Comparison of ENCODE assay signal across 8 cellular contexts in the genomic region with DNA sequence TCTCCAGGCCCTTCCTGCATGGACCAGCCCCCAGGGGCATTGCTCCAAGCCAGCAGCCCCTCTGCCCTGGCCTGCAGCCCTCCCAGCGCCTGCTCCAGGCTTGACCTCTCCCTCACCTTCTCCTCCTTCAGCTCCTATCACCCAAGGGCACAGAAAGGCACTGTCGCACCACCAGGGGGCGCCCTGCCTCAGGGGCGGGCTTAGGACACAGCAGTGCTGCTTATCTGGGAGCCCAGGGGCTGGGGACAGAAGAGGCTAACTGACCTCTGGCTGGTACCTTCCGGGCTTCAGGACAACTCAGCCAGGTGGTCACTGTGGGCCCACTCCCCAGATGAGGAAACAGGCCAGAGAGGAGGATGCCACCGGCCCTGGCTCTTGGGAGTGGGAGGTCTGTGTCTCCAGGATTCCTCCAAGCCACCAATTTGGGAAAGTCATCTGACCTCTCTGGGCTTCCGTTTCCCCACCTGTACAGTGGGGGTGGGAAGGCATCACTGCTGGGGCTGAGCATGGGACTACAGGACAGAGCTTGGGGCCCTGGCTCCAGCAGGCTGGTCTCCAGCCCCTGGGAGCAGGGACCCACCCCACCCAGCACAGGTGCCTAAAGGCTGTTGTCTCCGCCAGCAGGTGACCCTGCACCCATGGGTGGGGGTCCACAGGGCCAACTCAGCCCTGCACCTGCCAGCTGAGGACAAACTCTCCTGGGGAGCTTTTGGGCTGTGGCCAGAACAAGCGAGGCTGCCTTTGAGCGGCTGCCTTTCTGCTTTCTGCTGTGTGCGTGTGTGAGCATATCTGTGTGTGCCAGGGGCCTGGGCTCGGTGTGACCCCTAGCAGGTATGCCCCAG. TPM values are rescaled to one million over a fixed set of nuclear protein-coding genes. Genes with fewer than 3 reads are reported as not detected.
A peak's percentile ranks its signal among the peaks of the same experiment; 100 is the strongest.
DNase-seq lines count a peak whose midpoint lies in the region; ATAC-seq and TF ChIP-seq lines count a peak whose summit lies in the region.

No MANE protein-coding gene starts in this region.

- H2AFZ ChIP-seq in KMS-11 (ENCODE audit: low read depth), result no peak overlapping the region

- DNase-seq in GM12865 (ENCODE audit: low read depth) (peak; percentile 89), Panc1 (ENCODE audit: low read depth, low spot score) (no peak)
- DNase-seq in activated T-cell treated with anti-CD3 and anti-CD28 coated beads, Interleukin-2, amount 50 U/mL, for 24 hours, result peak; percentile 93
- peak; percentile 72 to 84 for DNase-seq in stimulated activated CD8-positive, alpha-beta memory T cell treated with anti-CD3 and anti-CD28 coated beads, Interleukin-7, amount 100 ng/mL, for 1 hour (ENCODE audit: low read depth in 2 of 2)

- H3K9me3 Mint-ChIP-seq in activated T-cell treated with anti-CD3 and anti-CD28 coated beads, Interleukin-2, amount 50 U/mL, for 24 hours, result no peaks in the 10 kb centered on the region

- no peaks in the 10 kb centered on the region for H3K36me3 Mint-ChIP-seq in activated T-cell treated with anti-CD3 and anti-CD28 coated beads, Interleukin-2, amount 50 U/mL, for 24 hours (ENCODE audit: low read depth)

- H3K4me3 Mint-ChIP-seq in activated T-cell treated with anti-CD3 and anti-CD28 coated beads, Interleukin-2, amount 50 U/mL, for 24 hours, result no peak overlapping the region

- intact Hi-C loops in Panc1 (cut with micrococcal nuclease; ENCODE audit: unreplicated experiment), result loop anchor here (10.0 kb wide), 2 partner anchors 74 to 194 kb away; partner anchors contain the start of gene JAG2

- TF ChIP-seq CTCF in GM12865 (IDR thresholded peaks at IDR 0.05; ENCODE audit: insufficient read depth, low read depth, low read length, missing control alignments) (peak; percentile 98), KMS-11 (conservative IDR thresholded peaks at IDR 0.05; ENCODE audit: low read depth, low read length) (peak; percentile 94), Panc1 (IDR thresholded peaks at IDR 0.05) (peak; percentile 95)

- in situ Hi-C loops in Panc1 (cut with HindIII; ENCODE audit: low pct_unique_long_range_greater_than_20kb, low sequenced_read_pairs), result no loop called here

- no peaks in the 10 kb centered on the region for H4K20me1 ChIP-seq in KMS-11 (ENCODE audit: insufficient read depth)

- H3K9ac ChIP-seq in KMS-11 (no peak overlapping the region), muscle layer of colon (ENCODE audit: low read length) (no peak overlapping the region)

- no TSS peak for BruUV-seq in Panc1 (replicated peaks; lab: Mats Ljungman, UMichigan)

- WGBS in esophagus, 2 donors, result 21 to 27% methylated on average over 12 of the region's 12 CpGs

- ATAC-seq in Panc1, result peak; percentile 61
- ATAC-seq in GM21529 (IDR thresholded peaks at IDR 0.05; ENCODE audit: unreplicated experiment), result no peak

- H3K27ac ChIP-seq in KMS-11 (no peak overlapping the region), Panc1 (ENCODE audit: low read length) (peak overlapping the region; percentile 86), esophagus (ENCODE audit: low read depth in 2 of 2, low read length in 1 of 2) (peak overlapping the region; percentile 42 to 54), muscle layer of colon (ENCODE audit: low read depth, low read length) (peak overlapping the region; percentile 98)

- POLR2A ChIA-PET in Panc1 (lab: Charles Lee), result no interaction called here

- CTCF ChIA-PET in Panc1 (lab: Charles Lee), result interaction anchor here (0.6 to 1.0 kb wide), 5 partner anchors 16 to 105 kb away, joined by 3 to 5 read pairs (median 3); no protein-coding TSS in a partner anchor

- H3K4me1 Mint-ChIP-seq in activated T-cell treated with anti-CD3 and anti-CD28 coated beads, Interleukin-2, amount 50 U/mL, for 24 hours (ENCODE audit: low read depth), result peaks cover 33% of the 10 kb centered on the region

- H3K27me3 Mint-ChIP-seq in activated T-cell treated with anti-CD3 and anti-CD28 coated beads, Interleukin-2, amount 50 U/mL, for 24 hours, result peaks cover 2% of the 10 kb centered on the region

- H3K36me3 ChIP-seq in KMS-11 (ENCODE audit: insufficient read depth) (no peaks in the 10 kb centered on the region), Panc1 (ENCODE audit: control insufficient read depth, insufficient read depth, low read length) (no peaks in the 10 kb centered on the region), esophagus (ENCODE audit: control insufficient read depth in 2 of 2, insufficient read depth in 2 of 2, low read length in 1 of 2) (no peaks in the 10 kb centered on the region), muscle layer of colon (ENCODE audit: insufficient read depth, low read length) (no peaks in the 10 kb centered on the region)

- H3K27me3 ChIP-seq in KMS-11 (ENCODE audit: insufficient read depth, low read depth), result no peaks in the 10 kb centered on the region
- no peaks in the 10 kb centered on the region for H3K27me3 ChIP-seq in Panc1 (ENCODE audit: control insufficient read depth, insufficient read depth, low read length)
- no peaks in the 10 kb centered on the region for H3K27me3 ChIP-seq in esophagus (ENCODE audit: control insufficient read depth in 1 of 2, insufficient read depth in 2 of 2, low read length in 2 of 2)
- no peaks in the 10 kb centered on the region for H3K27me3 ChIP-seq in muscle layer of colon (ENCODE audit: control insufficient read depth in 1 of 2, insufficient read depth in 2 of 2, low read length in 2 of 2)

- H3K9me3 ChIP-seq in Panc1 (ENCODE audit: control insufficient read depth, insufficient read depth, low read depth, low read length), result no peaks in the 10 kb centered on the region
- no peaks in the 10 kb centered on the region for H3K9me3 ChIP-seq in esophagus (ENCODE audit: control insufficient read depth in 2 of 2, insufficient read depth in 1 of 2, low read depth in 1 of 2, low read length in 1 of 2)
- no peaks in the 10 kb centered on the region for H3K9me3 ChIP-seq in muscle layer of colon (ENCODE audit: low read length)

- H3K4me3 ChIP-seq in GM12865 (ENCODE audit: low read depth, low read length) (no peak overlapping the region), KMS-11 (IDR thresholded peaks at IDR 0.05; ENCODE audit: insufficient read depth, low read depth, low read length) (no peak overlapping the region), Panc1 (ENCODE audit: low read depth in 2 of 2, low read length in 2 of 2) (peak overlapping the region; percentile 2 to 56; a peak in 2 of 4 replicates), esophagus (ENCODE audit: low read depth in 1 of 2, low read length in 2 of 2) (no peak overlapping the region), muscle layer of colon (ENCODE audit: low read depth in 1 of 2, low read length in 2 of 2) (no peak overlapping the region)

- no peak overlapping the region for H3K27ac Mint-ChIP-seq in activated T-cell treated with anti-CD3 and anti-CD28 coated beads, Interleukin-2, amount 50 U/mL, for 24 hours

- H3K79me2 ChIP-seq in KMS-11 (ENCODE audit: insufficient read depth, low read depth), result no peaks in the 10 kb centered on the region

- peaks cover 9% of the 10 kb centered on the region for H3K4me1 ChIP-seq in KMS-11 (ENCODE audit: low read depth, poor library complexity, severe bottlenecking)
- H3K4me1 ChIP-seq in Panc1 (ENCODE audit: control insufficient read depth, insufficient read depth, low read length), result peaks cover 46% of the 10 kb centered on the region
- H3K4me1 ChIP-seq in esophagus (ENCODE audit: control insufficient read depth in 2 of 2, insufficient read depth in 2 of 2, low read length in 1 of 2), result peaks cover 6 to 49% of the 10 kb centered on the region in 2 donors
- H3K4me1 ChIP-seq in muscle layer of colon (ENCODE audit: insufficient read depth, low read length), result peaks cover 43% of the 10 kb centered on the region

- H3K4me2 ChIP-seq in KMS-11, result no peak overlapping the region

RNA-seq across cellular contexts. Expression of gene GPR132, which starts 25.5 kb away (rescaled TPM):
- total RNA-seq in Panc1 (2021; ENCODE audit: unreplicated experiment), result 0.08 TPM
- polyA plus RNA-seq in Panc1 (2012; ENCODE audit: insufficient read length), result 0.15 TPM
- under 1 TPM; 0.42 to 0.47 TPM for polyA plus RNA-seq in esophagus

Comparison
In these comparisons a context has a peak if more than half of its experiments do, and no peak if none do; other contexts are left out.
1. H3K4me3 ChIP-seq: peak in Panc1 (2 of 2); none in GM12865 (single experiment), KMS-11 (single experiment), esophagus (0 of 2) and muscle layer of colon (0 of 2).
2. Peak in every context shown above with its lines, with median percentiles within 50 percentile points of each other: CTCF ChIP-seq.